Comparison of ENCODE assay signal across 10 cellular contexts in the genomic region with DNA sequence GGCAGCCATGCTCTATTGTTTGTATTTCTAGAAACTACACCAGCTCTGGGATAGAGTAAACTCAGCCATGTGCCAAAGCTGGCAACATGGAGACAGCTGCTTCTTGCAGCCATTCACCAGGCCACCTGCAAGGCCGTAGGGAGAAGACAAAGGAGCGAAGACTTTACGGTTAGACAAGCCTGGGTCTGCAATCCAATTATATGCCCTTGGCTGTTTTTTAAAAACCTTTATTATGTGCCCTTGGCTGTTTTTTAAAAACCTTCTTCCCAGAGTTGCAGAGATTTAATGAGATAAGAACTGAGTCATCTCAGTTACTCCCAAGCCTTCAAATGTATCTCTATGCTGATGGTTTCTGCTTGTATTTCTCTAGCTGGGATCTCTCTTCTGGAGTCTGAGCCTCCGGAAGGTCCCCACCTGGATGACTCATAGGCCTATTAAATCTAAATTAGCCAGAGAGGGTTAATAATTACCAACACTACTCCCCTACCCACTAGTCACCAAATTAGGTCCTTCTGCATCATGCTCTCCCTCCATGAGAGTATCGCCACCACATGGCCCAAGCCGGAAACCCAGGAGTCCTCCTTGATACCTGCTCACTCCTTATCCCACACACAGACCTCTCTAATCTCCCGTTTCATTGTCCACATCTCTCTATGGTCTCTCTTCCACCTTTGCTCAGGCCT. TPM values are rescaled to one million over a fixed set of nuclear protein-coding genes. Genes with fewer than 3 reads are reported as not detected.
DNase-seq lines count a peak whose midpoint lies in the region; ATAC-seq and TF ChIP-seq lines count a peak whose summit lies in the region.
"Had no signal": no experiment of that assay in that cellular context is flagged by ENCODE, and none has a peak within 500 bp of the region (broad histone marks: within the 10 kb centered on the region; RNA-seq: fewer than 3 reads in every experiment).

No MANE protein-coding gene starts in this region.

- no peak overlapping the region for H2AFZ ChIP-seq in smooth muscle cell (ENCODE audit: low read depth)

- no peak overlapping the region for H3K9ac ChIP-seq in smooth muscle cell (ENCODE audit: low read depth)

- H3F3A ChIP-seq in smooth muscle cell (ENCODE audit: low read depth): peaks cover 26% of the 10 kb centered on the region

- H3K4me1 ChIP-seq in smooth muscle cell (ENCODE audit: low read depth): peaks cover 26% of the 10 kb centered on the region

- no peaks in the 10 kb centered on the region for H4K20me1 ChIP-seq in smooth muscle cell (ENCODE audit: low read depth)

- POLR2A ChIA-PET in activated CD8-positive, alpha-beta T cell treated with anti-CD3 and anti-CD28 coated beads for 36 hours (lab: Charles Lee): no interaction called here
- POLR2A ChIA-PET in activated CD8-positive, alpha-beta T cell treated with anti-CD3 and anti-CD28 coated beads, Interleukin-2, amount 10 ng/mL, durations not matched to agents 7 days and 5 days (lab: Charles Lee): no interaction called here

- ATAC-seq in activated CD8-positive, alpha-beta T cell treated with anti-CD3 and anti-CD28 coated beads for 36 hours: peak; percentile 51
- ATAC-seq in activated CD8-positive, alpha-beta T cell treated with anti-CD3 and anti-CD28 coated beads, Interleukin-2, amount 10 ng/mL, durations not matched to agents 7 days and 5 days: no peak
- no peak for ATAC-seq in HG03196 (IDR thresholded peaks at IDR 0.05; ENCODE audit: unreplicated experiment)
- ATAC-seq: activated naive CD4-positive, alpha-beta T cell treated with anti-CD3 and anti-CD28 coated beads, Interleukin-2, amount 50 U/mL, for 72 hours; CD8-positive, alpha-beta T cell had no signal

- H3K4me2 ChIP-seq in smooth muscle cell: peak overlapping the region; percentile 28

- no peaks in the 10 kb centered on the region for H3K9me3 Mint-ChIP-seq in activated CD8-positive, alpha-beta T cell treated with anti-CD3 and anti-CD28 coated beads for 36 hours
- no peaks in the 10 kb centered on the region for H3K9me3 Mint-ChIP-seq in activated CD8-positive, alpha-beta T cell treated with anti-CD3 and anti-CD28 coated beads, Interleukin-2, amount 10 ng/mL, durations not matched to agents 7 days and 5 days (ENCODE audit: insufficient read depth)
- H3K9me3 Mint-ChIP-seq: CD8-positive, alpha-beta T cell had no signal

- 61% methylated on average over 7 of the region's 7 CpGs for WGBS in smooth muscle cell (ENCODE audit: low lambda C conversion rate)

- no peaks in the 10 kb centered on the region for H3K9me3 ChIP-seq in smooth muscle cell (replicated peaks; ENCODE audit: low read depth)

- no peaks in the 10 kb centered on the region for H3K36me3 ChIP-seq in smooth muscle cell (ENCODE audit: low read depth)

- H3K27me3 Mint-ChIP-seq in activated CD8-positive, alpha-beta T cell treated with anti-CD3 and anti-CD28 coated beads for 36 hours: no peaks in the 10 kb centered on the region
- H3K27me3 Mint-ChIP-seq in activated CD8-positive, alpha-beta T cell treated with anti-CD3 and anti-CD28 coated beads, Interleukin-2, amount 10 ng/mL, durations not matched to agents 7 days and 5 days (ENCODE audit: low read depth): no peaks in the 10 kb centered on the region

- DNase-seq in activated CD8-positive, alpha-beta T cell treated with anti-CD3 and anti-CD28 coated beads for 36 hours: peak; percentile 34
- no peak for DNase-seq in activated CD8-positive, alpha-beta T cell treated with anti-CD3 and anti-CD28 coated beads, Interleukin-2, amount 10 ng/mL, durations not matched to agents 7 days and 5 days
- peak; percentile 93 for DNase-seq in LoVo (ENCODE audit: low spot score)
- DNase-seq in epithelial cell of prostate (ENCODE audit: low read depth, low spot score): no peak
- DNase-seq in smooth muscle cell (lab: John Stamatoyannopoulos, UW; ENCODE audit: unreplicated experiment): no peak
- no peak for DNase-seq in stimulated activated CD4-positive, alpha-beta T cell treated with anti-CD3 and anti-CD28 coated beads, Interleukin-1b, Interleukin-23, amount 100 ng/mL, for 48 hours
- DNase-seq in retina: no peak

- H3K36me3 Mint-ChIP-seq in activated CD8-positive, alpha-beta T cell treated with anti-CD3 and anti-CD28 coated beads for 36 hours (ENCODE audit: low read depth): no peaks in the 10 kb centered on the region
- no peaks in the 10 kb centered on the region for H3K36me3 Mint-ChIP-seq in activated CD8-positive, alpha-beta T cell treated with anti-CD3 and anti-CD28 coated beads, Interleukin-2, amount 10 ng/mL, durations not matched to agents 7 days and 5 days (ENCODE audit: low read depth)
- H3K36me3 Mint-ChIP-seq: activated naive CD4-positive, alpha-beta T cell treated with anti-CD3 and anti-CD28 coated beads, Interleukin-2, amount 50 U/mL, for 72 hours; CD8-positive, alpha-beta T cell had no signal

- intact Hi-C loops in activated CD8-positive, alpha-beta T cell treated with anti-CD3 and anti-CD28 coated beads for 36 hours (cut with micrococcal nuclease): no loop called here

- H3K27me3 ChIP-seq in smooth muscle cell (ENCODE audit: low read depth): no peaks in the 10 kb centered on the region

- peak; percentile 17 for TF ChIP-seq CTCF in activated CD8-positive, alpha-beta T cell treated with anti-CD3 and anti-CD28 coated beads for 36 hours (IDR thresholded peaks at IDR 0.05)
- no peak for TF ChIP-seq CTCF in smooth muscle cell (IDR thresholded peaks at IDR 0.05; ENCODE audit: borderline replicate concordance, insufficient read depth, poor library complexity, severe bottlenecking)

- no peaks in the 10 kb centered on the region for H3K79me2 ChIP-seq in smooth muscle cell (ENCODE audit: low read depth)

- CTCF ChIA-PET in activated CD8-positive, alpha-beta T cell treated with anti-CD3 and anti-CD28 coated beads for 36 hours (lab: Charles Lee): interaction anchor here (0.9 to 1.1 kb wide), 3 partner anchors 14 to 145 kb away, joined by 3 to 4 read pairs (median 3); no protein-coding TSS in a partner anchor
- CTCF ChIA-PET in activated CD8-positive, alpha-beta T cell treated with anti-CD3 and anti-CD28 coated beads, Interleukin-2, amount 10 ng/mL, durations not matched to agents 7 days and 5 days (lab: Charles Lee): no interaction called here

- H3K4me3 Mint-ChIP-seq in activated CD8-positive, alpha-beta T cell treated with anti-CD3 and anti-CD28 coated beads for 36 hours: no peak overlapping the region
- no peak overlapping the region for H3K4me3 Mint-ChIP-seq in activated CD8-positive, alpha-beta T cell treated with anti-CD3 and anti-CD28 coated beads, Interleukin-2, amount 10 ng/mL, durations not matched to agents 7 days and 5 days
- H3K4me3 Mint-ChIP-seq: CD8-positive, alpha-beta T cell had no signal

- peak overlapping the region; percentile 97 for H3K27ac ChIP-seq in epithelial cell of prostate
- H3K27ac ChIP-seq in smooth muscle cell (ENCODE audit: low read depth): peak overlapping the region; percentile 92

- H3K4me1 Mint-ChIP-seq in activated CD8-positive, alpha-beta T cell treated with anti-CD3 and anti-CD28 coated beads for 36 hours (ENCODE audit: low read depth): peaks cover 15% of the 10 kb centered on the region
- peaks cover 6% of the 10 kb centered on the region for H3K4me1 Mint-ChIP-seq in activated CD8-positive, alpha-beta T cell treated with anti-CD3 and anti-CD28 coated beads, Interleukin-2, amount 10 ng/mL, durations not matched to agents 7 days and 5 days (ENCODE audit: low read depth)

- H3K27ac Mint-ChIP-seq in activated CD8-positive, alpha-beta T cell treated with anti-CD3 and anti-CD28 coated beads for 36 hours: no peak overlapping the region
- H3K27ac Mint-ChIP-seq in activated CD8-positive, alpha-beta T cell treated with anti-CD3 and anti-CD28 coated beads, Interleukin-2, amount 10 ng/mL, durations not matched to agents 7 days and 5 days: no peak overlapping the region
- H3K27ac Mint-ChIP-seq: activated naive CD4-positive, alpha-beta T cell treated with anti-CD3 and anti-CD28 coated beads, Interleukin-2, amount 50 U/mL, for 72 hours; CD8-positive, alpha-beta T cell had no signal

- no peak overlapping the region for H3K4me3 ChIP-seq in smooth muscle cell

RNA-seq across cellular contexts. Expression of a gene that starts 17.5 kb away (rescaled TPM):
- total RNA-seq in activated CD8-positive, alpha-beta T cell treated with anti-CD3 and anti-CD28 coated beads for 36 hours: 10 to 100 TPM; 25.9 to 26.4 TPM
- 100 to 1,000 TPM; 158 TPM for total RNA-seq in activated CD8-positive, alpha-beta T cell treated with anti-CD3 and anti-CD28 coated beads, Interleukin-2, amount 10 ng/mL, durations not matched to agents 7 days and 5 days
- 29.5 and 32.0 TPM in 2 replicates for total RNA-seq in smooth muscle cell
- 17.6 and 24.8 TPM in 2 replicates for polyA plus RNA-seq in smooth muscle cell

Comparison
In these comparisons a context has a peak if more than half of its experiments do, and no peak if none do; other contexts are left out.
1. DNase-seq: peak in activated CD8-positive, alpha-beta T cell treated with anti-CD3 and anti-CD28 coated beads for 36 hours (single experiment) and LoVo (single experiment); none in activated CD8-positive, alpha-beta T cell treated with anti-CD3 and anti-CD28 coated beads, Interleukin-2, amount 10 ng/mL, durations not matched to agents 7 days and 5 days (single experiment), epithelial cell of prostate (single experiment), smooth muscle cell (single experiment), stimulated activated CD4-positive, alpha-beta T cell treated with anti-CD3 and anti-CD28 coated beads, Interleukin-1b, Interleukin-23, amount 100 ng/mL, for 48 hours (single experiment) and retina (single experiment).